ENCODE assay signal across 16 cellular contexts in genomic region chr7:28458732-28459131, GRCh38. TPM values are rescaled to one million over a fixed set of nuclear protein-coding genes. Genes with fewer than 3 reads are reported as not detected.
DNase-seq lines count a peak whose midpoint lies in the region; ATAC-seq and TF ChIP-seq lines count a peak whose summit lies in the region.
"Had no signal": no experiment of that assay in that cellular context is flagged by ENCODE, and none has a peak within 500 bp of the region (broad histone marks: within the 10 kb centered on the region; RNA-seq: fewer than 3 reads in every experiment).

No MANE protein-coding gene starts in this region.

- TF ChIP-seq CTCF in C4-2B (conservative IDR thresholded peaks at IDR 0.05) (0 out of 2 replicates have a peak, but pooled peaks have one; percentile 14), WTC11 (IDR thresholded peaks at IDR 0.05) (no peak)

- peak; percentile 77 for ATAC-seq in WTC11
- ATAC-seq in HG03521 (IDR thresholded peaks at IDR 0.05; ENCODE audit: unreplicated experiment): no peak
- no peak for ATAC-seq in GM19455 (IDR thresholded peaks at IDR 0.05; ENCODE audit: unreplicated experiment)
- ATAC-seq: naive thymus-derived CD8-positive, alpha-beta T cell had no signal

- no peak overlapping the region for H3K4me3 Mint-ChIP-seq in WTC11
- H3K4me3 Mint-ChIP-seq: activated CD4-positive, alpha-beta T cell treated with anti-CD3 and anti-CD28 coated beads, Interleukin-2, amount 10 ng/mL, durations not matched to agents 7 days and 5 days; activated naive CD4-positive, alpha-beta T cell treated with anti-CD3 and anti-CD28 coated beads for 36 hours; B cell; naive thymus-derived CD8-positive, alpha-beta T cell had no signal

- H3K27ac Mint-ChIP-seq in WTC11: no peak overlapping the region
- H3K27ac Mint-ChIP-seq: activated CD4-positive, alpha-beta T cell treated with anti-CD3 and anti-CD28 coated beads, Interleukin-2, amount 10 ng/mL, durations not matched to agents 7 days and 5 days; activated naive CD4-positive, alpha-beta T cell treated with anti-CD3 and anti-CD28 coated beads for 36 hours; B cell had no signal

- H3K4me1 Mint-ChIP-seq in WTC11: peaks cover 14% of the 10 kb centered on the region
- H3K4me1 Mint-ChIP-seq: activated CD4-positive, alpha-beta T cell treated with anti-CD3 and anti-CD28 coated beads, Interleukin-2, amount 10 ng/mL, durations not matched to agents 7 days and 5 days; B cell; naive thymus-derived CD8-positive, alpha-beta T cell had no signal

- 0 out of 2 replicates have a peak, but pooled peaks cover 3% of the 10 kb centered on the region for H3K9me3 Mint-ChIP-seq in WTC11
- H3K9me3 Mint-ChIP-seq: activated CD4-positive, alpha-beta T cell treated with anti-CD3 and anti-CD28 coated beads, Interleukin-2, amount 10 ng/mL, durations not matched to agents 7 days and 5 days; activated naive CD4-positive, alpha-beta T cell treated with anti-CD3 and anti-CD28 coated beads for 36 hours; naive thymus-derived CD8-positive, alpha-beta T cell had no signal

- POLR2A ChIA-PET in WTC11 (lab: Charles Lee): no interaction called here

- H3K27me3 Mint-ChIP-seq in WTC11 (ENCODE audit: low read depth): no peaks in the 10 kb centered on the region

- peak in 51 of 76 experiments; percentile 5 to 90 (median 50) for DNase-seq in HUDEP-2 (lab: John Stamatoyannopoulos, UW; ENCODE audit: unreplicated experiment in 76 of 76)
- no peak for DNase-seq in WTC11 (ENCODE audit: low spot score)
- DNase-seq in iPS DF 19.7 (ENCODE audit: low read depth, low spot score): peak; percentile 9
- DNase-seq in NCI-H2107 (lab: John Stamatoyannopoulos, UW): no peak
- no peak for DNase-seq in activated CD8-positive, alpha-beta memory T cell treated with anti-CD3 and anti-CD28 coated beads, Interleukin-2, amount 50 U/mL, for 48 hours
- DNase-seq: activated CD4-positive, alpha-beta T cell treated with anti-CD3 and anti-CD28 coated beads, Interleukin-2, amount 10 ng/mL, durations not matched to agents 7 days and 5 days; activated naive CD4-positive, alpha-beta T cell treated with anti-CD3 and anti-CD28 coated beads for 36 hours; naive thymus-derived CD8-positive, alpha-beta T cell; NCI-H187; Peyer's patch had no signal

- no peaks in the 10 kb centered on the region for H3K36me3 Mint-ChIP-seq in WTC11
- H3K36me3 Mint-ChIP-seq: naive thymus-derived CD8-positive, alpha-beta T cell had no signal

- H3K27ac ChIP-seq in C4-2B: no peak overlapping the region
- H3K27ac ChIP-seq: ascending aorta, Peyer's patch, suprapubic skin had no signal

- CTCF ChIA-PET in WTC11 (lab: Charles Lee): no interaction called here

TF ChIP-seq in WTC11, 78 proteins besides CTCF, POLR2A, EP300 and RAD21 (continues in another document):
- TF ChIP-seq SP1 (CRISPR knock-in tag; conservative IDR thresholded peaks at IDR 0.05) (no peak), ZSCAN18 (CRISPR knock-in tag; IDR thresholded peaks at IDR 0.05) (no peak), ESRRA (CRISPR knock-in tag; IDR thresholded peaks at IDR 0.05; ENCODE audit: borderline replicate concordance) (no peak), MYBL2 (CRISPR knock-in tag; IDR thresholded peaks at IDR 0.05) (no peak), CBFB (CRISPR knock-in tag; IDR thresholded peaks at IDR 0.05; ENCODE audit: low read depth) (no peak), NFE2L1 (CRISPR knock-in tag; IDR thresholded peaks at IDR 0.05) (no peak), ZNF281 (CRISPR knock-in tag; IDR thresholded peaks at IDR 0.05) (no peak), ATF6 (CRISPR knock-in tag; IDR thresholded peaks at IDR 0.05) (no peak), ERG (CRISPR knock-in tag; IDR thresholded peaks at IDR 0.05) (no peak), PREB (CRISPR knock-in tag; IDR thresholded peaks at IDR 0.05; ENCODE audit: borderline replicate concordance) (no peak), NR3C1 (CRISPR knock-in tag; conservative IDR thresholded peaks at IDR 0.05; ENCODE audit: low read depth) (no peak), E2F1 (CRISPR knock-in tag; IDR thresholded peaks at IDR 0.05) (no peak), ZNF416 (CRISPR knock-in tag; IDR thresholded peaks at IDR 0.05) (no peak), IRF2 (CRISPR knock-in tag; IDR thresholded peaks at IDR 0.05; ENCODE audit: borderline replicate concordance, low read depth) (no peak)

RNA-seq across cellular contexts. Expression of gene CREB5, which starts 46.4 kb away (rescaled TPM):
- total RNA-seq in WTC11 (2021): 1.1 to 1.7 TPM (median 1.3 TPM) in 3 replicates
- total RNA-seq: activated CD4-positive, alpha-beta T cell treated with anti-CD3 and anti-CD28 coated beads, Interleukin-2, amount 10 ng/mL, durations not matched to agents 7 days and 5 days had no signal

Comparison
In these comparisons a context has a peak if more than half of its experiments do, and no peak if none do; other contexts are left out.
1. DNase-seq: peak in HUDEP-2 (51 of 76) and iPS DF 19.7 (single experiment); none in WTC11 (single experiment), NCI-H2107 (single experiment) and activated CD8-positive, alpha-beta memory T cell treated with anti-CD3 and anti-CD28 coated beads, Interleukin-2, amount 50 U/mL, for 48 hours (single experiment).